ENCODE assay signal across 9 cellular contexts in genomic region chr9:70093944-70094343, GRCh38. TPM values are rescaled to one million over a fixed set of nuclear protein-coding genes. Genes with fewer than 3 reads are reported as not detected.
A peak's percentile ranks its signal among the peaks of the same experiment; 100 is the strongest.
DNase-seq lines count a peak whose midpoint lies in the region; ATAC-seq, FAIRE-seq and TF ChIP-seq lines count a peak whose summit lies in the region.
"Had no signal": no experiment of that assay in that cellular context is flagged by ENCODE, and none has a peak within 500 bp of the region (broad histone marks: within the 10 kb centered on the region; RNA-seq: fewer than 3 reads in every experiment).

No MANE protein-coding gene starts in this region.

- DNase-seq in D721Med (ENCODE audit: insufficient read length, low spot score) = no peak
- peak; percentile 30 for DNase-seq in HT1080 (ENCODE audit: low read depth)
- DNase-seq in amniotic epithelial cell (ENCODE audit: low read depth) = peak; percentile 34
- DNase-seq in mucosa of descending colon = no peak
- no peak for DNase-seq in NCI-H187 treated with DMSO at 0.1 percent for 48 hours (lab: John Stamatoyannopoulos, UW)
- DNase-seq: activated naive CD4-positive, alpha-beta T cell treated with Interleukin-2 at 50 U/mL for 16 hours had no signal

- TF ChIP-seq CTCF in D721Med (IDR thresholded peaks at IDR 0.05; ENCODE audit: insufficient read depth, missing control alignments) (no peak), mucosa of descending colon (IDR thresholded peaks at IDR 0.05) (no peak)

- H3K36me3 ChIP-seq in mucosa of descending colon (ENCODE audit: low read depth) = no peaks in the 10 kb centered on the region

- peaks cover 4% of the 10 kb centered on the region for H3K4me1 ChIP-seq in mucosa of descending colon (ENCODE audit: low read depth)

- intact Hi-C loops in mucosa of descending colon (cut with DNase I, micrococcal nuclease) = no loop called here

- no peak overlapping the region for H3K4me3 ChIP-seq in mucosa of descending colon
- H3K4me3 ChIP-seq: skin epidermis had no signal

- FAIRE-seq in D721Med (lab: Jason Lieb, UNC) = peak; percentile 98

- H3K9me3 ChIP-seq in mucosa of descending colon = no peaks in the 10 kb centered on the region

- ATAC-seq in mucosa of descending colon = peak; percentile 25
- ATAC-seq in HG03457 (IDR thresholded peaks at IDR 0.05; ENCODE audit: unreplicated experiment) = no peak
- ATAC-seq in GM21447 (IDR thresholded peaks at IDR 0.05; ENCODE audit: unreplicated experiment) = no peak

RNA-seq across cellular contexts. Expression of gene MAMDC2, which starts 50.3 kb away (rescaled TPM):
- 0.17 and 0.37 TPM in 2 replicates for total RNA-seq in HT1080 (2014; rRNA removed; shearing (Covaris generic))
- polyA plus RNA-seq in HT1080 (2015; cell fraction: cytosol; rRNA removed) = 0.37 and 0.43 TPM in 2 replicates
- 0.31 and 0.48 TPM in 2 replicates for polyA plus RNA-seq in HT1080 (2015; cell fraction: nucleus; rRNA removed)
- total RNA-seq in mucosa of descending colon = 10 to 100 TPM in 1 of 3 donors, 1 to 10 TPM in 2; 3.5 to 70.6 (median 6.9) TPM

Comparison
In these comparisons a context has a peak if more than half of its experiments do, and no peak if none do; other contexts are left out.
1. DNase-seq: peak in HT1080 (single experiment) and amniotic epithelial cell (single experiment); none in D721Med (single experiment), mucosa of descending colon (0 of 3) and NCI-H187 treated with DMSO at 0.1 percent for 48 hours (single experiment).